ENCODE assay signal across 21 cellular contexts in genomic region chr3:16667633-16668032, GRCh38.
DNase-seq lines count a peak whose midpoint lies in the region; ATAC-seq and TF ChIP-seq lines count a peak whose summit lies in the region.
"Had no signal": no experiment of that assay in that cellular context is flagged by ENCODE, and none has a peak within 500 bp of the region (broad histone marks: within the 10 kb centered on the region; RNA-seq: fewer than 3 reads in every experiment).

No MANE protein-coding gene starts in this region.

- peaks cover 10% of the 10 kb centered on the region for H3K27me3 ChIP-seq in foreskin keratinocyte
- H3K27me3 ChIP-seq: BLaER1 had no signal

- ATAC-seq in foreskin keratinocyte (peak; percentile 11), HG03175 (IDR thresholded peaks at IDR 0.05; ENCODE audit: unreplicated experiment) (no peak)
- ATAC-seq: K562 had no signal

- H3K27ac ChIP-seq in foreskin keratinocyte, result no peak overlapping the region
- H3K27ac ChIP-seq: BLaER1, PC-9, RWPE1 had no signal

- H3K4me1 ChIP-seq in foreskin keratinocyte, result no peaks in the 10 kb centered on the region

- TF ChIP-seq CTCF in foreskin keratinocyte (conservative IDR thresholded peaks at IDR 0.05), result no peak

- DNase-seq in EH (ENCODE audit: low read depth), result peak; percentile 42
- peak; percentile 44 for DNase-seq in HT1080 (ENCODE audit: low read depth)
- DNase-seq in foreskin keratinocyte, result no peak
- peak; percentile 28 for DNase-seq in renal cortical epithelial cell (ENCODE audit: low read depth)
- no peak for DNase-seq in activated naive CD4-positive, alpha-beta T cell treated with Interleukin-2 at 50 U/mL for 16 hours
- DNase-seq in dermis blood vessel endothelial cell, result no peak
- DNase-seq: CD4-positive, alpha-beta T cell; GOT3; Kasumi-1; MV-4-11; NCI-H1105; NCI-H1436 treated with DMSO at 0.1 percent for 48 hours; NCI-H1930; NCI-H446 treated with DMSO at 0.1 percent for 48 hours; NCI-H526 treated with DMSO at 0.1 percent for 48 hours; PC-9; SHP77 had no signal

Comparison
In these comparisons a context has a peak if more than half of its experiments do, and no peak if none do; other contexts are left out.
1. DNase-seq: peak in EH (single experiment), HT1080 (single experiment) and renal cortical epithelial cell (single experiment); none in foreskin keratinocyte (0 of 2), activated naive CD4-positive, alpha-beta T cell treated with Interleukin-2 at 50 U/mL for 16 hours (single experiment) and dermis blood vessel endothelial cell (single experiment).